8 cellular contexts compared by ENCODE assay signal in the genomic region with DNA sequence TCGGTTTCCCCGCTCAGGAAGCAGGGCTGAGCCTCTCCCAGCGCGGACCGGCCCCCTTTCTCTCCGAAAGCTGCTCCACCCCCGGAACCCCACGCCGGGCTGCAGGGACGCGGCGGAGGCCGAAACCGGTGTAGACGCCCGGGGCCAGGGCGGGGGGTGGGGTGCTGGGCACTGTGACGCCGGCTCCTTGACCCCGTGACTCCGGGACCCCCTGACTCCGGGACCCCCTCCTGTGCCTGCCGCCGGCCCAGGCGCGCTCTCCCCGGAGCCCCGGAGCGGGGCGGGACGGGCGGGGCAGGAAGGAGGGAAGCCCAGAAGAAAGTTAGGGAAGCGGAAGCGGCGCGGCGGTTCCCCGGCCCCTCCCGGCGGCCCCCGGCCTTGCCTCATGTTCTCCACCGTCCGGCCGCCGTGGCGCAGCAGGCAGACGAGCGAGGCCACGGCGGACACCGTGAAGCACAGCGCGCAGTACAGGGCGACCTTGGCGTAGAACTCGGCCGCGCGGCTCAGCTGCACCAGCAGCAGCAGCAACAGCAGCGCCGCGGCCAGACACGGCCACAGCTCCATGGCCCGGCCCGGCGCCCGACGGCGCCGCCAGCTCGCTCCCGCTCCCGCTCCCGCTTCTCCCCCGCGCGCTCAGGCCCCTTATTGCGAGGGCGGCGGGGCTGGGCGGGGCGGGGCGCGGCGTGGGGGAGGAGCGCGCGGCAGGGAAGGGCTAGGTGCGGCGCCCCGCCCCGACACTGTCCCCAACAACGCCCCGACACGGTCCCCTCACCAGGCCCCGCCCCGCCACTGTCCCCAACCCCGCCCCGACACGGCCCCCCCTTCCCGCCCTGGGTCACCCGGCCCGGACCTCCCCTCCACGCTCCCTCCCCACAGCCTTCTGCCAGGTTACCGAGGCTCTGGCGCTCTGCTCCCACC. TPM values are rescaled to one million over a fixed set of nuclear protein-coding genes. Genes with fewer than 3 reads are reported as not detected.
A peak's percentile ranks its signal among the peaks of the same experiment; 100 is the strongest.
DNase-seq lines count a peak whose midpoint lies in the region; ATAC-seq and TF ChIP-seq lines count a peak whose summit lies in the region.

A gene (minus strand): TSS at position 664 of the 918 bp plus-strand sequence. CDS start 100 bp downstream, at position 564.

- in situ Hi-C loops in transverse colon (cut with MboI; ENCODE audit: low pct_ligation_motif_present in 1 of 4, low pct_unique_long_range_greater_than_20kb in 1 of 4, low sequenced_read_pairs in 3 of 4) = no loop called here

- H3K27ac ChIP-seq in neutrophil (peak within 1 kb of the TSS; percentile 95), transverse colon (peak within 1 kb of the TSS; percentile 88 to 94 (median 90))

- H3K27me3 ChIP-seq in neutrophil (no peaks in the 10 kb centered on the region), transverse colon (no peaks in the 10 kb centered on the region)

- TF ChIP-seq CTCF in fibroblast of the aortic adventitia (IDR thresholded peaks at IDR 0.05; ENCODE audit: insufficient read depth, low read length) = no peak
- peak; percentile 47 for TF ChIP-seq CTCF in neutrophil (IDR thresholded peaks at IDR 0.05)
- peak in 1 of 5 experiments; percentile 24 for TF ChIP-seq CTCF in transverse colon (IDR thresholded peaks at IDR 0.05)

- TF ChIP-seq EP300 in transverse colon (IDR thresholded peaks at IDR 0.05; ENCODE audit: low read depth) = no peak

- 0% methylated on average over 33 of the region's 106 CpGs; no CpG with 5 or more reads in 1 of the 2 donors for WGBS in transverse colon (ENCODE audit: low coverage in 1 of 2), 2 donors

- H3K4me3 ChIP-seq in fibroblast of the aortic adventitia (ENCODE audit: low read depth, low read length) = peak within 1 kb of the TSS; percentile 78
- H3K4me3 ChIP-seq in neutrophil (ENCODE audit: low read depth in 1 of 2, low read length in 1 of 2) = peak within 1 kb of the TSS; percentile 86 to 88
- peak within 1 kb of the TSS; percentile 64 to 87 (median 78) for H3K4me3 ChIP-seq in transverse colon

- ATAC-seq in HG03521 (IDR thresholded peaks at IDR 0.05; ENCODE audit: unreplicated experiment) = peak; percentile 64

- H3K9me3 ChIP-seq in neutrophil (no peaks in the 10 kb centered on the region), transverse colon (no peaks in the 10 kb centered on the region)

- DNase-seq in NCI-H2081 (lab: John Stamatoyannopoulos, UW) (peak; percentile 21 to 34), NCI-H2081 treated with DMSO at 0.1 percent for 48 hours (lab: John Stamatoyannopoulos, UW) (no peak), fibroblast of the aortic adventitia (ENCODE audit: low read depth) (peak; percentile 32), transverse colon (peak; percentile 92)
- peak; percentile 29 to 36 for DNase-seq in activated T-helper 1 cell treated with anti-CD3 and anti-CD28 coated beads, Interleukin-2, amount 50 U/mL, for 16 hours (ENCODE audit: low read depth in 1 of 2, low spot score in 1 of 2)

- intact Hi-C loops in transverse colon (cut with DNase I; ENCODE audit: low total_unique reads) = loop anchor here (5.0 kb wide), 1 partner anchor 40 kb away; no protein-coding TSS in a partner anchor

- H3K36me3 ChIP-seq in neutrophil (no peaks in the 10 kb centered on the region), transverse colon (no peaks in the 10 kb centered on the region)

- peak; percentile 78 for TF ChIP-seq POLR2A in transverse colon (IDR thresholded peaks at IDR 0.05)

- H3K4me1 ChIP-seq in neutrophil (ENCODE audit: control insufficient read depth in 1 of 2, insufficient read depth in 1 of 2, low read depth in 1 of 2, low read length in 1 of 2) (peaks cover 38 to 44% of the 10 kb centered on the region in 2 experiments), transverse colon (peaks cover 28 to 64% (median 38%) of the 10 kb centered on the region in 4 donors)

TF ChIP-seq in PFSK-1, 5 proteins besides CTCF, POLR2A, EP300 and RAD21:
- TF ChIP-seq TAF1 (IDR thresholded peaks at IDR 0.05; ENCODE audit: borderline replicate concordance, insufficient read depth, low read length) (no peak), FOXP2 (optimal IDR thresholded peaks at IDR 0.05; ENCODE audit: borderline replicate concordance, extremely low read depth, extremely low read length, insufficient read depth) (no peak), SIN3A (IDR thresholded peaks at IDR 0.05; ENCODE audit: borderline replicate concordance, insufficient read depth, low read length) (no peak), POLR2AphosphoS5 (IDR thresholded peaks at IDR 0.05; ENCODE audit: low read depth, low read length) (peak; percentile 58)
- TF ChIP-seq, protein P1, sequence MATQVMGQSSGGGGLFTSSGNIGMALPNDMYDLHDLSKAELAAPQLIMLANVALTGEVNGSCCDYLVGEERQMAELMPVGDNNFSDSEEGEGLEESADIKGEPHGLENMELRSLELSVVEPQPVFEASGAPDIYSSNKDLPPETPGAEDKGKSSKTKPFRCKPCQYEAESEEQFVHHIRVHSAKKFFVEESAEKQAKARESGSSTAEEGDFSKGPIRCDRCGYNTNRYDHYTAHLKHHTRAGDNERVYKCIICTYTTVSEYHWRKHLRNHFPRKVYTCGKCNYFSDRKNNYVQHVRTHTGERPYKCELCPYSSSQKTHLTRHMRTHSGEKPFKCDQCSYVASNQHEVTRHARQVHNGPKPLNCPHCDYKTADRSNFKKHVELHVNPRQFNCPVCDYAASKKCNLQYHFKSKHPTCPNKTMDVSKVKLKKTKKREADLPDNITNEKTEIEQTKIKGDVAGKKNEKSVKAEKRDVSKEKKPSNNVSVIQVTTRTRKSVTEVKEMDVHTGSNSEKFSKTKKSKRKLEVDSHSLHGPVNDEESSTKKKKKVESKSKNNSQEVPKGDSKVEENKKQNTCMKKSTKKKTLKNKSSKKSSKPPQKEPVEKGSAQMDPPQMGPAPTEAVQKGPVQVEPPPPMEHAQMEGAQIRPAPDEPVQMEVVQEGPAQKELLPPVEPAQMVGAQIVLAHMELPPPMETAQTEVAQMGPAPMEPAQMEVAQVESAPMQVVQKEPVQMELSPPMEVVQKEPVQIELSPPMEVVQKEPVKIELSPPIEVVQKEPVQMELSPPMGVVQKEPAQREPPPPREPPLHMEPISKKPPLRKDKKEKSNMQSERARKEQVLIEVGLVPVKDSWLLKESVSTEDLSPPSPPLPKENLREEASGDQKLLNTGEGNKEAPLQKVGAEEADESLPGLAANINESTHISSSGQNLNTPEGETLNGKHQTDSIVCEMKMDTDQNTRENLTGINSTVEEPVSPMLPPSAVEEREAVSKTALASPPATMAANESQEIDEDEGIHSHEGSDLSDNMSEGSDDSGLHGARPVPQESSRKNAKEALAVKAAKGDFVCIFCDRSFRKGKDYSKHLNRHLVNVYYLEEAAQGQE (IDR thresholded peaks at IDR 0.05; ENCODE audit: insufficient read depth in 1 of 2, low read depth in 2 of 2, low read length in 2 of 2) = no peak

RNA-seq across cellular contexts. Expression of the gene that starts here (rescaled TPM):
- 118 TPM for polyA plus RNA-seq in PFSK-1 (2012; ENCODE audit: insufficient read length, low read depth)
- total RNA-seq in fibroblast of the aortic adventitia (ENCODE audit: low replicate concordance) = 6.2 and 29.0 TPM in 2 replicates
- total RNA-seq in transverse colon = 100 to 1,000 TPM; 245 to 441 (median 290) TPM
